In the genomic region with DNA sequence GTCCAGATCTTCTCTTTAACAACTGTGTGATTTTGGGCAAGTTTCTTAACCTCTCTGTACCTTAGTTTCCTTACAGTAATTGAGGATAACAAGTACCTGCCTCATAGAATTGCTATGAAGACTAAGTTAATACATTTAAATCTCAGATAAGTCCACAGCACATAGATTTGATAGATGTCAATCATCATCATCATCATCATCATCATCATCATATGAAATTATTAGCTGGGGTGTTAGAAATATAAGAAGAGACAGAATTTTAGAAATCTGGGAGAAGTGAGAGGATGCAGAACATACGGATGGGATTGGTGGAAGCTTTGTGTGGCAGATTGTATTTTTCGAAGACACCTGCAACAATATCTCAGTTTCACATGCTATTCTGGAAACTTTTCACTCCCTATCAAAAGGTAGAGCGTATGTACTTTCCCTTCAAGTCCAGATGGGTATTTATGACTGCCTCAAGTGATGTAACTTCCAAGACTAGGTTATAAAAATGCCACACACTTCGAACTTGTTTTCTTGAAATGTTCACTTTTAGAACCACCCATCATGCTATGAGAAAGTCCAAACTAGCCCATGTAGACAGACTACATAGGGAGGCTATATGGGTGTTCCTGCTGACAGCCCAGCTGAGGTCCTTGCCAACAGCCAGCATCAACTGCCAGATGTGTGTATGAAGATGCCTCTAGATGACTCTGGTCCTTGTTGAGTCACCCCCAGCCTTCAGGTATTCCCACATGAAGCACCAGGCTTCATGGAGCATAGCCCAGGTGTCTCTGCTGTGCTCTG, we compare ENCODE assay signal across 14 cellular contexts. TPM values are rescaled to one million over a fixed set of nuclear protein-coding genes. Genes with fewer than 3 reads are reported as not detected.
"Had no signal": no experiment of that assay in that cellular context is flagged by ENCODE, and none has a peak within 500 bp of the region (broad histone marks: within the 10 kb centered on the region; RNA-seq: fewer than 3 reads in every experiment).

No MANE protein-coding gene starts in this region.

- H3K27ac ChIP-seq: gastrocnemius medialis, heart left ventricle, suprapubic skin had no signal

- DNase-seq: activated CD4-positive, alpha-beta T cell treated with anti-CD3 and anti-CD28 coated beads, Interleukin-2, amount 50 U/mL, for 48 hours; activated CD4-positive, CD25-positive, alpha-beta regulatory T cell treated with anti-CD3 and anti-CD28 coated beads, Interleukin-2, amount 50 U/mL, for 72 hours; aorta; cerebellar nuclear complex; effector memory CD8-positive, alpha-beta T cell; gastrocnemius medialis; heart left ventricle; nephron progenitor cell; occipital lobe; stimulated activated CD4-positive, alpha-beta T cell treated with anti-CD3 and anti-CD28 coated beads, Interleukin-2, amount 100 ng/mL, for 48 hours; stimulated activated naive CD4-positive, alpha-beta T cell treated with Interleukin-2 at 50 U/mL for 16 hours; trophoblast cell had no signal

- ATAC-seq: effector memory CD8-positive, alpha-beta T cell; gastrocnemius medialis; heart left ventricle had no signal

- H3K9me3 Mint-ChIP-seq: effector memory CD8-positive, alpha-beta T cell; nephron progenitor cell had no signal

- H3K4me1 ChIP-seq: gastrocnemius medialis, suprapubic skin had no signal

- H3K4me3 Mint-ChIP-seq: effector memory CD8-positive, alpha-beta T cell; nephron progenitor cell had no signal

- H3K27ac Mint-ChIP-seq: nephron progenitor cell had no signal

- H3K4me1 Mint-ChIP-seq: nephron progenitor cell had no signal

- H3K27me3 ChIP-seq: gastrocnemius medialis, heart left ventricle, suprapubic skin had no signal

- H3K27me3 Mint-ChIP-seq: effector memory CD8-positive, alpha-beta T cell had no signal

RNA-seq across cellular contexts. Expression of a gene that starts 44.9 kb away (rescaled TPM):
- total RNA-seq: fibroblast of lung, occipital lobe, suprapubic skin had no signal
- polyA plus RNA-seq: aorta, fibroblast of lung had no signal
